Comparison of ENCODE assay signal across 8 cellular contexts in genomic region chr14:88562532-88562830, GRCh38. TPM values are rescaled to one million over a fixed set of nuclear protein-coding genes. Genes with fewer than 3 reads are reported as not detected.
DNase-seq lines count a peak whose midpoint lies in the region; ATAC-seq and TF ChIP-seq lines count a peak whose summit lies in the region.

No MANE protein-coding gene starts in this region.

- H3K36me3 ChIP-seq in SU-DHL-6 (ENCODE audit: low read length) (peaks cover 2% of the 10 kb centered on the region), skeletal muscle satellite cell (ENCODE audit: insufficient read depth, low read length) (no peaks in the 10 kb centered on the region)

- H3K4me3 ChIP-seq in SU-DHL-6 (ENCODE audit: insufficient read depth, low read length, poor library complexity, severe bottlenecking) (peak overlapping the region; percentile 96), foreskin fibroblast (ENCODE audit: low read depth in 1 of 2, low read length in 2 of 2) (peak overlapping the region; percentile 64 to 88), skeletal muscle satellite cell (ENCODE audit: low read length) (peak overlapping the region; percentile 97)

- TF ChIP-seq CTCF in SU-DHL-6 (IDR thresholded peaks at IDR 0.05; ENCODE audit: insufficient read depth, low read length, poor library complexity, severe bottlenecking) (no peak), foreskin fibroblast (IDR thresholded peaks at IDR 0.05; ENCODE audit: low read depth, low read length) (no peak), GM10266 (IDR thresholded peaks at IDR 0.05; ENCODE audit: control insufficient read depth, insufficient read depth, low read depth, missing control alignments) (no peak)

- no peaks in the 10 kb centered on the region for H3K9me2 ChIP-seq in SU-DHL-6 (replicated peaks; ENCODE audit: insufficient read depth, low read length)

- 0 out of 2 replicates have a peak, but pooled peaks cover 4% of the 10 kb centered on the region for H3F3A ChIP-seq in SU-DHL-6 (ENCODE audit: insufficient read depth)

- H3K27ac ChIP-seq in SU-DHL-6 (ENCODE audit: low read depth, low read length): no peak overlapping the region

- H3K27me3 ChIP-seq in SU-DHL-6 (ENCODE audit: low read length) (no peaks in the 10 kb centered on the region), skeletal muscle satellite cell (ENCODE audit: control insufficient read depth, insufficient read depth, low read length) (no peaks in the 10 kb centered on the region)

- H4K20me1 ChIP-seq in SU-DHL-6 (ENCODE audit: low read depth, low read length): no peaks in the 10 kb centered on the region

- H2AFZ ChIP-seq in SU-DHL-6 (ENCODE audit: low read depth, low read length, severe bottlenecking): peak overlapping the region; percentile 96

- H3K9me3 ChIP-seq in SU-DHL-6 (ENCODE audit: insufficient read depth, low read length) (no peaks in the 10 kb centered on the region), skeletal muscle satellite cell (replicated peaks; ENCODE audit: low read length) (no peaks in the 10 kb centered on the region)

- no peak for DNase-seq in foreskin fibroblast
- no peak for DNase-seq in GM10266 (ENCODE audit: extremely low spot score)
- no peak for DNase-seq in NCI-H524 (lab: John Stamatoyannopoulos, UW)
- no peak for DNase-seq in NCI-H510A treated with DMSO at 0.1 percent for 48 hours (lab: John Stamatoyannopoulos, UW)

- H3K4me2 ChIP-seq in SU-DHL-6 (ENCODE audit: low read depth, low read length, poor library complexity, severe bottlenecking) (peak overlapping the region; percentile 73), skeletal muscle satellite cell (ENCODE audit: low read length) (peak overlapping the region; percentile 85)

- H3K9ac ChIP-seq in SU-DHL-6 (ENCODE audit: low read length) (peak overlapping the region; percentile 96), skeletal muscle satellite cell (ENCODE audit: low read depth, low read length) (peak overlapping the region; percentile 93)

- H3K79me2 ChIP-seq in SU-DHL-6 (ENCODE audit: insufficient read depth, low read length): peaks cover 23% of the 10 kb centered on the region; the same call in 1 of the 2 replicates

- ATAC-seq in GM19397 (IDR thresholded peaks at IDR 0.05; ENCODE audit: unreplicated experiment) (peak; percentile 3), HG02885 (IDR thresholded peaks at IDR 0.05; ENCODE audit: poor library complexity, unreplicated experiment) (no peak)

- peaks cover 16% of the 10 kb centered on the region for H3K4me1 ChIP-seq in skeletal muscle satellite cell (ENCODE audit: control insufficient read depth, insufficient read depth, low read length)

RNA-seq across cellular contexts. Expression of gene ZC3H14, which starts 0.4 kb away (rescaled TPM):
- 45.7 and 46.1 TPM in 2 replicates for total RNA-seq in skeletal muscle satellite cell (2012; rRNA removed)

RNA-seq across cellular contexts. Expression of gene PTPN21, which starts 7.7 kb away (rescaled TPM):
- total RNA-seq in skeletal muscle satellite cell (2012; rRNA removed): 6.6 and 8.1 TPM in 2 replicates
